Comparison of ENCODE assay signal across 21 cellular contexts in the genomic region with DNA sequence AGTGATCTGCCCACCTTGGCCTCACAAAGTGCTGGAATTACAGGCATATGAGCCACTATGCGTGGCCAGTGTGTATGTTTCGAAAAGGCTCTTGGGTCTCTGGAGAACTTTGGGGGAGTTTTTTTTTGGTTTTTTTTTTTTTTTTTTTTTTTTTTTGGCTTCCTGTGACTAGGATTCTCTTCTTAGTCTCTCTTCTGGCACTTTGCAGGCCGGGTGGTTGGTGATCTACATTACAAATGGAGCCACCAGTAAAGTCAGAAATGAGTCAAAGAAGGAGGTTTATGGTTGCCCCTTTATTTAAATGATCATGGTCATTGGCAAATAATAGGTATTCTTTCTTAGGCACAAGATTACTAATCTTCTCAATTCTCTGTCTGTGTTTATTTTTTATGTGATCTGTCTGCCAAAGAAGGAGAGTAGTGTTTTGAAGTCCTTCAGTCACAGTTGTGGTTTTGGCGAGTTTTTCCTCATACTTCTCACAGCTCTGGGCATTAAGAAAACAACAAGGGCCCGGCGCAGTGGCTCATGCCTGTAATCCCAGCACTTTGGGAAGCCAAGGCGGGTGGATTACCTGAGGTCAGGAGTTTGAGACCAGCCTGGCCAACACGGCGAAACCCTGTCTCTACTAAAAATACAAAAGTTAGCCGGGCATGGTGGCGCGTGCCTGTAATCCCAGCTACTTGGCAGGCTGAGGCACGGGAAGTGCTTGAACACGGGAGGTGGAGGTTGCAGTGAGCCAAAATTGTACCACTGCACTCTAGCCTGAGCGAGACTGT. TPM values are rescaled to one million over a fixed set of nuclear protein-coding genes. Genes with fewer than 3 reads are reported as not detected.
DNase-seq lines count a peak whose midpoint lies in the region; ATAC-seq, FAIRE-seq and TF ChIP-seq lines count a peak whose summit lies in the region.
"Had no signal": no experiment of that assay in that cellular context is flagged by ENCODE, and none has a peak within 500 bp of the region (broad histone marks: within the 10 kb centered on the region; RNA-seq: fewer than 3 reads in every experiment).

No MANE protein-coding gene starts in this region.

- H2AFZ ChIP-seq in neural progenitor cell (replicated peaks): no peak overlapping the region

- FAIRE-seq in bronchial epithelial cell (lab: Jason Lieb, UNC): no peak
- FAIRE-seq: endometrium, G401.6, RCC 7860 had no signal

- H3K4me3 ChIP-seq in left ventricle myocardium inferior: no peak overlapping the region
- no peak overlapping the region for H3K4me3 ChIP-seq in bronchial epithelial cell (ENCODE audit: low read depth, low read length)
- no peak overlapping the region for H3K4me3 ChIP-seq in thoracic aorta
- H3K4me3 ChIP-seq in neural progenitor cell: no peak overlapping the region
- H3K4me3 ChIP-seq: cardiac muscle cell, mucosa of descending colon, tibial nerve had no signal

- H3K4me1 ChIP-seq in left ventricle myocardium inferior: peaks cover 31% of the 10 kb centered on the region
- H3K4me1 ChIP-seq in thoracic aorta (ENCODE audit: control insufficient read depth in 1 of 2, low read depth in 2 of 2): peaks cover 3 to 40% of the 10 kb centered on the region in 2 donors
- H3K4me1 ChIP-seq in neural progenitor cell: peaks cover 7% of the 10 kb centered on the region

- H3K9me3 Mint-ChIP-seq in neural progenitor cell: peaks cover 4% of the 10 kb centered on the region

- H3K27me3 ChIP-seq in left ventricle myocardium inferior (ENCODE audit: low read depth) (no peaks in the 10 kb centered on the region), bronchial epithelial cell (ENCODE audit: control insufficient read depth, insufficient read depth, low read length) (no peaks in the 10 kb centered on the region), thoracic aorta (replicated peaks; ENCODE audit: insufficient read depth) (no peaks in the 10 kb centered on the region), neural progenitor cell (no peaks in the 10 kb centered on the region)
- H3K27me3 ChIP-seq: cardiac muscle cell, tibial nerve had no signal

- no peaks in the 10 kb centered on the region for H4K20me1 ChIP-seq in neural progenitor cell (ENCODE audit: low read depth)

- peaks cover 3% of the 10 kb centered on the region for H3K27me3 Mint-ChIP-seq in neural progenitor cell (ENCODE audit: insufficient read depth, low read depth)

- H3K9ac ChIP-seq in neural progenitor cell: no peak overlapping the region

- H3K27ac Mint-ChIP-seq in neural progenitor cell: no peak overlapping the region

- intact Hi-C loops in left ventricle myocardium inferior (cut with micrococcal nuclease) (no loop called here), Right ventricle myocardium inferior (cut with DNase I) (no loop called here)

- H3K36me3 ChIP-seq in left ventricle myocardium inferior: no peaks in the 10 kb centered on the region
- no peaks in the 10 kb centered on the region for H3K36me3 ChIP-seq in bronchial epithelial cell (ENCODE audit: control insufficient read depth, insufficient read depth, low read length)
- H3K36me3 ChIP-seq in thoracic aorta: no peaks in the 10 kb centered on the region
- H3K36me3 ChIP-seq in neural progenitor cell: no peaks in the 10 kb centered on the region
- H3K36me3 ChIP-seq: cardiac muscle cell, tibial nerve had no signal

- H3K27ac ChIP-seq in left ventricle myocardium inferior (replicated peaks): peak overlapping the region; percentile 16
- peak overlapping the region; percentile 45 to 53 for H3K27ac ChIP-seq in thoracic aorta
- H3K27ac ChIP-seq in neural progenitor cell: no peak overlapping the region
- H3K27ac ChIP-seq: cardiac muscle cell, tibial nerve had no signal

- no peaks in the 10 kb centered on the region for H3F3A ChIP-seq in neural progenitor cell (ENCODE audit: low read depth)

- ATAC-seq in Right ventricle myocardium inferior (no peak), HG03460 (IDR thresholded peaks at IDR 0.05; ENCODE audit: unreplicated experiment) (peak; percentile 67), thoracic aorta (ENCODE audit: insufficient number of reproducible peaks, low FRiP score, low read depth) (no peak), GM19328 (IDR thresholded peaks at IDR 0.05; ENCODE audit: unreplicated experiment) (no peak)
- ATAC-seq: mucosa of descending colon had no signal

- H3K4me1 Mint-ChIP-seq in neural progenitor cell: peaks cover 3% of the 10 kb centered on the region

- H3K4me2 ChIP-seq in neural progenitor cell: no peak overlapping the region

- no peak overlapping the region for H3K4me3 Mint-ChIP-seq in neural progenitor cell

- DNase-seq in left ventricle myocardium inferior (no peak), Right ventricle myocardium inferior (ENCODE audit: missing footprints) (no peak), bronchial epithelial cell (ENCODE audit: low read depth) (peak; percentile 58), thoracic aorta (ENCODE audit: low spot score) (no peak), neural progenitor cell (ENCODE audit: low spot score) (no peak), NCI-H748 (lab: John Stamatoyannopoulos, UW; ENCODE audit: unreplicated experiment) (no peak)
- DNase-seq: activated CD4-positive, alpha-beta T cell treated with anti-CD3 and anti-CD28 coated beads for 4 hours; activated effector memory CD4-positive, alpha-beta T cell treated with Interleukin-2 at 50 U/mL for 16 hours; Caco-2; KBM-7; mucosa of descending colon; NCI-H146; NCI-H526; T-helper 1 cell had no signal

- no peaks in the 10 kb centered on the region for H3K36me3 Mint-ChIP-seq in neural progenitor cell

- TF ChIP-seq CTCF in left ventricle myocardium inferior (IDR thresholded peaks at IDR 0.05; ENCODE audit: borderline replicate concordance) (no peak), bronchial epithelial cell (IDR thresholded peaks at IDR 0.05; ENCODE audit: insufficient read depth, low read length, severe bottlenecking) (no peak), thoracic aorta (IDR thresholded peaks at IDR 0.05) (no peak), neural progenitor cell (IDR thresholded peaks at IDR 0.05) (no peak)

- H3K9me3 ChIP-seq in left ventricle myocardium inferior (replicated peaks): no peaks in the 10 kb centered on the region
- no peaks in the 10 kb centered on the region for H3K9me3 ChIP-seq in thoracic aorta
- no peaks in the 10 kb centered on the region for H3K9me3 ChIP-seq in neural progenitor cell (ENCODE audit: low read depth)
- H3K9me3 ChIP-seq: Caco-2, mucosa of descending colon, tibial nerve had no signal

- no peaks in the 10 kb centered on the region for H3K79me2 ChIP-seq in neural progenitor cell (ENCODE audit: low read depth)

RNA-seq across cellular contexts. Expression of a gene that starts 38.3 kb away (rescaled TPM):
- total RNA-seq in left ventricle myocardium inferior: 17.8 TPM
- total RNA-seq in Right ventricle myocardium inferior: 12.2 TPM
- 11.6 and 17.0 TPM in 2 replicates for total RNA-seq in bronchial epithelial cell
- total RNA-seq in thoracic aorta: 10 to 100 TPM; 35.1 to 43.7 TPM
- total RNA-seq in neural progenitor cell (ENCODE audit: low replicate concordance): 9.0 and 11.4 TPM in 2 replicates
